ENCODE assay signal across 17 cellular contexts in genomic region chr18:75698861-75699260, GRCh38.
"Had no signal": no experiment of that assay in that cellular context is flagged by ENCODE, and none has a peak within 500 bp of the region (broad histone marks: within the 10 kb centered on the region; RNA-seq: fewer than 3 reads in every experiment).

No MANE protein-coding gene starts in this region.

- DNase-seq: dermis blood vessel endothelial cell; esophagus squamous epithelium; foreskin keratinocyte; head of caudate nucleus; kidney; left cardiac atrium; left ventricle myocardium inferior; lower lobe of right lung; midbrain; nucleus accumbens; ovary; small intestine; stimulated activated CD4-positive, alpha-beta T cell treated with anti-CD3 and anti-CD28 coated beads, Interleukin-2, amount 100 ng/mL, for 48 hours; stimulated activated naive CD4-positive, alpha-beta T cell treated with Interleukin-2 at 50 U/mL for 16 hours; thyroid gland; uterus had no signal

- ATAC-seq: foreskin keratinocyte; left cardiac atrium; lower lobe of right lung; natural killer cell treated with Interleukin-12 subunit alpha and Interleukin-12 subunit beta and Interleukin-15 and Interleukin-18, amount 100 ng/mL, for 72 hours had no signal

- FAIRE-seq: kidney, small intestine had no signal
